In the genomic region with DNA sequence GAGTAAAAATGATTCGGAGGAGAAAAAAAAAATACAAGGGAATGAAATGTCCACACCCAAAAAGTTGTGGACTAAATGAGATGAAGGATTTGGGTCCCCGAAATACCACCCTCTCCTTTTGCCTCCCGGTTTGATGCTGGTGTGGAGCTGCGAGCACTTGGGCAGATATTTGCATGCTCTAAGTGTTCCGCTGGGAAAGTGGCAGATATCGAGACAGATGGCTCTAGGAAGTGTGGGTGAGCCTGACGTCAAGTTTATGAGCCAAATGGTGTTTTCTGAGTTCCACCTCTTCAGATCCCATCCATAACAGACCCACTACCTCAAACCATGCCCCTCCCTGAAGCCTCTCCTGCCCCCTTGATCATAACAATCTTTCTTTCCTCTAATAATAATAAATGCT, we compare ENCODE assay signal across 2 cellular contexts.
TF ChIP-seq lines count a peak whose summit lies in the region.

No MANE protein-coding gene starts in this region.

TF ChIP-seq in IMR-90, 13 proteins besides CTCF, POLR2A, EP300 and RAD21:
- TF ChIP-seq CHD1 (IDR thresholded peaks at IDR 0.05; ENCODE audit: low read depth, low read length): no peak
- TF ChIP-seq BHLHE40 (IDR thresholded peaks at IDR 0.05; ENCODE audit: low read depth, low read length): no peak
- no peak for TF ChIP-seq MAFK (IDR thresholded peaks at IDR 0.05; ENCODE audit: low read depth, low read length)
- no peak for TF ChIP-seq CEBPB (IDR thresholded peaks at IDR 0.05; ENCODE audit: low read depth, low read length)
- TF ChIP-seq, protein P1, sequence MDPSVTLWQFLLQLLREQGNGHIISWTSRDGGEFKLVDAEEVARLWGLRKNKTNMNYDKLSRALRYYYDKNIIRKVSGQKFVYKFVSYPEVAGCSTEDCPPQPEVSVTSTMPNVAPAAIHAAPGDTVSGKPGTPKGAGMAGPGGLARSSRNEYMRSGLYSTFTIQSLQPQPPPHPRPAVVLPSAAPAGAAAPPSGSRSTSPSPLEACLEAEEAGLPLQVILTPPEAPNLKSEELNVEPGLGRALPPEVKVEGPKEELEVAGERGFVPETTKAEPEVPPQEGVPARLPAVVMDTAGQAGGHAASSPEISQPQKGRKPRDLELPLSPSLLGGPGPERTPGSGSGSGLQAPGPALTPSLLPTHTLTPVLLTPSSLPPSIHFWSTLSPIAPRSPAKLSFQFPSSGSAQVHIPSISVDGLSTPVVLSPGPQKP (IDR thresholded peaks at IDR 0.05; ENCODE audit: borderline replicate concordance, low read depth, low read length): no peak
- no peak for TF ChIP-seq MXI1 (IDR thresholded peaks at IDR 0.05; ENCODE audit: borderline replicate concordance, low read depth, low read length)
- no peak for TF ChIP-seq SMC3 (IDR thresholded peaks at IDR 0.05; ENCODE audit: low read depth, low read length)
- no peak for TF ChIP-seq MAZ (IDR thresholded peaks at IDR 0.05; ENCODE audit: borderline replicate concordance, low read depth, low read length)
- TF ChIP-seq RFX5 (IDR thresholded peaks at IDR 0.05; ENCODE audit: low read depth, low read length): no peak
- TF ChIP-seq, protein P2, sequence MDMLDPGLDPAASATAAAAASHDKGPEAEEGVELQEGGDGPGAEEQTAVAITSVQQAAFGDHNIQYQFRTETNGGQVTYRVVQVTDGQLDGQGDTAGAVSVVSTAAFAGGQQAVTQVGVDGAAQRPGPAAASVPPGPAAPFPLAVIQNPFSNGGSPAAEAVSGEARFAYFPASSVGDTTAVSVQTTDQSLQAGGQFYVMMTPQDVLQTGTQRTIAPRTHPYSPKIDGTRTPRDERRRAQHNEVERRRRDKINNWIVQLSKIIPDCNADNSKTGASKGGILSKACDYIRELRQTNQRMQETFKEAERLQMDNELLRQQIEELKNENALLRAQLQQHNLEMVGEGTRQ (IDR thresholded peaks at IDR 0.05; ENCODE audit: low read depth, low read length): no peak
- no peak for TF ChIP-seq FOS (IDR thresholded peaks at IDR 0.05; ENCODE audit: low read depth, low read length)
- TF ChIP-seq NFE2L2 (IDR thresholded peaks at IDR 0.05; ENCODE audit: low read depth, low read length): no peak
- TF ChIP-seq RCOR1 (IDR thresholded peaks at IDR 0.05; ENCODE audit: insufficient replicate concordance, low read length): no peak

TF ChIP-seq in H1, 55 proteins besides CTCF, POLR2A, EP300 and RAD21:
- TF ChIP-seq, protein P3, sequence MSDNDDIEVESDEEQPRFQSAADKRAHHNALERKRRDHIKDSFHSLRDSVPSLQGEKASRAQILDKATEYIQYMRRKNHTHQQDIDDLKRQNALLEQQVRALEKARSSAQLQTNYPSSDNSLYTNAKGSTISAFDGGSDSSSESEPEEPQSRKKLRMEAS (IDR thresholded peaks at IDR 0.05): no peak
- no peak for TF ChIP-seq CTBP2 (IDR thresholded peaks at IDR 0.05; ENCODE audit: borderline replicate concordance, insufficient read depth, insufficient read length, low read length)
- TF ChIP-seq MAFK (IDR thresholded peaks at IDR 0.05; ENCODE audit: low read depth, low read length): no peak
- no peak for TF ChIP-seq SP4 (IDR thresholded peaks at IDR 0.05; ENCODE audit: low read length)
- TF ChIP-seq, protein P4, sequence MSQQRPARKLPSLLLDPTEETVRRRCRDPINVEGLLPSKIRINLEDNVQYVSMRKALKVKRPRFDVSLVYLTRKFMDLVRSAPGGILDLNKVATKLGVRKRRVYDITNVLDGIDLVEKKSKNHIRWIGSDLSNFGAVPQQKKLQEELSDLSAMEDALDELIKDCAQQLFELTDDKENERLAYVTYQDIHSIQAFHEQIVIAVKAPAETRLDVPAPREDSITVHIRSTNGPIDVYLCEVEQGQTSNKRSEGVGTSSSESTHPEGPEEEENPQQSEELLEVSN (IDR thresholded peaks at IDR 0.05): no peak
- TF ChIP-seq GTF2F1 (IDR thresholded peaks at IDR 0.05; ENCODE audit: borderline replicate concordance, low read depth, low read length): no peak
- no peak for TF ChIP-seq BCL11A (IDR thresholded peaks at IDR 0.05; ENCODE audit: low read depth in 2 of 2, low read length in 2 of 2)
- no peak for TF ChIP-seq SP1 (IDR thresholded peaks at IDR 0.05; ENCODE audit: low read depth, low read length)
- no peak for TF ChIP-seq NRF1 (IDR thresholded peaks at IDR 0.05; ENCODE audit: low read depth, low read length)
- no peak for TF ChIP-seq EGR1 (IDR thresholded peaks at IDR 0.05; ENCODE audit: borderline replicate concordance, low read depth, low read length)
- no peak for TF ChIP-seq TAF1 (IDR thresholded peaks at IDR 0.05; ENCODE audit: low read depth, low read length)
- TF ChIP-seq ZNF274 (IDR thresholded peaks at IDR 0.05; ENCODE audit: borderline replicate concordance, extremely low read depth, low read length): no peak
- no peak for TF ChIP-seq PHF8 (conservative IDR thresholded peaks at IDR 0.05; ENCODE audit: low read depth, low read length)
- TF ChIP-seq TEAD4 (IDR thresholded peaks at IDR 0.05; ENCODE audit: low read depth, low read length): no peak
- no peak for TF ChIP-seq RBBP5 (IDR thresholded peaks at IDR 0.05; ENCODE audit: borderline replicate concordance, low read depth, low read length)
- no peak for TF ChIP-seq CBX5 (IDR thresholded peaks at IDR 0.05; ENCODE audit: low read depth, low read length)
- no peak for TF ChIP-seq HDAC6 (IDR thresholded peaks at IDR 0.05; ENCODE audit: low read depth, low read length)
- no peak for TF ChIP-seq KDM4A (IDR thresholded peaks at IDR 0.05; ENCODE audit: low read depth, low read length, severe bottlenecking)
- TF ChIP-seq, protein P5, sequence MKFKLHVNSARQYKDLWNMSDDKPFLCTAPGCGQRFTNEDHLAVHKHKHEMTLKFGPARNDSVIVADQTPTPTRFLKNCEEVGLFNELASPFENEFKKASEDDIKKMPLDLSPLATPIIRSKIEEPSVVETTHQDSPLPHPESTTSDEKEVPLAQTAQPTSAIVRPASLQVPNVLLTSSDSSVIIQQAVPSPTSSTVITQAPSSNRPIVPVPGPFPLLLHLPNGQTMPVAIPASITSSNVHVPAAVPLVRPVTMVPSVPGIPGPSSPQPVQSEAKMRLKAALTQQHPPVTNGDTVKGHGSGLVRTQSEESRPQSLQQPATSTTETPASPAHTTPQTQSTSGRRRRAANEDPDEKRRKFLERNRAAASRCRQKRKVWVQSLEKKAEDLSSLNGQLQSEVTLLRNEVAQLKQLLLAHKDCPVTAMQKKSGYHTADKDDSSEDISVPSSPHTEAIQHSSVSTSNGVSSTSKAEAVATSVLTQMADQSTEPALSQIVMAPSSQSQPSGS (IDR thresholded peaks at IDR 0.05; ENCODE audit: low read length): no peak
- TF ChIP-seq SIN3A (conservative IDR thresholded peaks at IDR 0.05 in 1 of 2, IDR thresholded peaks at IDR 0.05 in 1 of 2; ENCODE audit: low read depth in 1 of 2, low read length in 2 of 2): no peak
